In the genomic region with DNA sequence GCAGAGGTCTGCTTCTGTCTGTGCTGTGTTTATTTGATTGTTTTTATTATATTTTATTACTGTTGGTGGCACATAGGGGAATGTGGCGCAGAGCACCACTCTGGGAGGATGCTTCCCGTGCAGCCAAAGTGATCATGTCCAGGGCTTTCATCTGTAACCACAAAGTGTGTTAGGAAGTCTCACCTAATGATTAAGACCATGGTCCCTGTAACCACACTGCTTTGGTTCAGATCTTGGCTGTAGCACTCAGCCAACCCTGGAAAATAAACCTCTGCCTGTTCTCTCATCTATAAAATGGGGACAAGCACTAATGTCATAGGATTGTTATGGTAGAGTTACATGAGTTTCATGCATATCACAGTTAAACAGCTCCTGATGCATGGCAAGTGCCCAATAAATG, we compare ENCODE assay signal across 1 cellular context.
TF ChIP-seq lines count a peak whose summit lies in the region.

No MANE protein-coding gene starts in this region.

TF ChIP-seq in endothelial cell of umbilical vein, 7 proteins besides CTCF, POLR2A, EP300 and RAD21 (continued from another document):
- no peak for TF ChIP-seq FOS (IDR thresholded peaks at IDR 0.05; ENCODE audit: borderline replicate concordance, insufficient read depth, low read length)
- no peak for TF ChIP-seq POLR2AphosphoS5 (IDR thresholded peaks at IDR 0.05; ENCODE audit: insufficient read depth, low read depth, low read length)
- no peak for TF ChIP-seq GATA2 (IDR thresholded peaks at IDR 0.05; ENCODE audit: insufficient read depth, insufficient read length, low read depth, low read length)
